ENCODE assay signal across 23 cellular contexts in genomic region chrX:131235768-131236167, GRCh38. TPM values are rescaled to one million over a fixed set of nuclear protein-coding genes. Genes with fewer than 3 reads are reported as not detected.
"Had no signal": no experiment of that assay in that cellular context is flagged by ENCODE, and none has a peak within 500 bp of the region (broad histone marks: within the 10 kb centered on the region; RNA-seq: fewer than 3 reads in every experiment).

No MANE protein-coding gene starts in this region.

- DNase-seq: Karpas-422, KG1, MG63, NCI-H1092, NCI-H1105 treated with DMSO at 0.1 percent for 48 hours, NCI-H1417 treated with DMSO at 0.1 percent for 48 hours, NCI-H146, NCI-H1694 treated with DMSO at 0.1 percent for 48 hours, NCI-H1930, NCI-H2081, NCI-H2107, NCI-H2227 treated with DMSO at 0.1 percent for 48 hours, NCI-H526 treated with DMSO at 0.1 percent for 48 hours, NCI-H748 treated with DMSO at 0.1 percent for 48 hours, SHP77 treated with DMSO at 0.1 percent for 48 hours had no signal

- H3K9me3 ChIP-seq: MG63, SJSA1 had no signal

- H3K36me3 Mint-ChIP-seq: IgD-negative memory B cell had no signal

- H3K27me3 Mint-ChIP-seq: IgD-negative memory B cell had no signal

- H3K27me3 ChIP-seq: MG63, SJSA1 had no signal

- ATAC-seq: Panc1, Right ventricle myocardium inferior had no signal

- H3K9me3 Mint-ChIP-seq: IgD-negative memory B cell had no signal

- H3K4me3 ChIP-seq: MG63, SJSA1, SK-N-MC had no signal

- FAIRE-seq: HTR-8/SVneo had no signal

- H3K4me1 ChIP-seq: SJSA1 had no signal

- H3K27ac ChIP-seq: HL-60, SJSA1, SK-N-MC had no signal

- H3K4me1 Mint-ChIP-seq: IgD-negative memory B cell had no signal

- H3K36me3 ChIP-seq: MG63, SJSA1 had no signal

- H3K4me3 Mint-ChIP-seq: IgD-negative memory B cell had no signal

RNA-seq across cellular contexts. Expression of gene IGSF1, which starts 53.3 kb away (rescaled TPM):
- total RNA-seq: SJSA1; T-helper 1 cell treated with Interleukin-12 subunit alpha and Interleukin-12 subunit beta and Interleukin-4 antibody, amounts not matched to agents 30 ng/mL and 1 ng/mL, for 36 hours had no signal
- polyA plus RNA-seq: IgD-negative memory B cell had no signal
